Comparison of ENCODE assay signal across 7 cellular contexts in the genomic region with DNA sequence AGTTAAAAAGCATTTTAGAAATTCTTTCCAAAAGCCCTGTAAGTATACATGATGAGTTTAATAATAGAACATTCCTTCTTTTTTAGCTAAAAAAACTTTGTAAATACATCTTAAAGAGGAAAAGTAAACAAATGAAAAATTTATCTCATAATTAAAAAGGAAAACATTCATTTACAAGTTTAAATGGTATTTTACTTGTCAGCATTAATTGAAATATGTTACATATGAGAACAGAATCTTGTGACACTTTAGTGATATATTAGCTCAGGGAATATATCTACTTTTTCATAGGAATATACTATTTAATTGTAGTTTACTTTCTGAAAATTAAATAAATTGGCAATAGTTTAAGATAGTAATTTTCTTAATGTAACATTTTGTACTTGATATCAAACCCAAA.
DNase-seq lines count a peak whose midpoint lies in the region; ATAC-seq, FAIRE-seq and TF ChIP-seq lines count a peak whose summit lies in the region.
"Not testable (repeated sequence)": the region's sequence is repeated elsewhere in the genome, so short reads cannot be mapped to it uniquely, and the experiment has no call there.

No MANE protein-coding gene starts in this region.

- H3K36me3 Mint-ChIP-seq in CD8-positive, alpha-beta T cell = peaks cover 77% of the 10 kb centered on the region
- H3K36me3 Mint-ChIP-seq in immature natural killer cell (peaks cover 14 to 58% (median 23%) of the 10 kb centered on the region in 3 donors), memory B cell (peaks cover 25% of the 10 kb centered on the region)

- in situ Hi-C loops in K562 (cut with MboI) = not testable (repeated sequence)

- TF ChIP-seq EP300 in K562 (IDR thresholded peaks at IDR 0.05; ENCODE audit: low read length) = not testable (repeated sequence)

- TF ChIP-seq POLR2A in K562 (conservative IDR thresholded peaks at IDR 0.05) = not testable (repeated sequence)

- H3K9me3 ChIP-seq in CD8-positive, alpha-beta T cell (ENCODE audit: low read length); OCI-LY1 (ENCODE audit: low read length); K562 (replicated peaks; ENCODE audit: control insufficient read depth, insufficient read depth, low read depth, low read length); small intestine (ENCODE audit: control insufficient read depth, low read depth): not testable (repeated sequence)

- not testable (repeated sequence) for H2AFZ ChIP-seq in OCI-LY1 (ENCODE audit: low read length); K562 (ENCODE audit: low read depth, low read length)

- TF ChIP-seq CTCF in CD8-positive, alpha-beta T cell (IDR thresholded peaks at IDR 0.05); OCI-LY1 (IDR thresholded peaks at IDR 0.05; ENCODE audit: low read length); VCaP (conservative IDR thresholded peaks at IDR 0.05); K562 (IDR thresholded peaks at IDR 0.05 in 2 of 3, conservative IDR thresholded peaks at IDR 0.05 in 1 of 3; ENCODE audit: insufficient read depth in 2 of 3, low read depth in 1 of 3, low read length in 3 of 3): not testable (repeated sequence)

- ATAC-seq in CD8-positive, alpha-beta T cell; K562; memory B cell (ENCODE audit: low read depth): not testable (repeated sequence)

- H3K4me3 ChIP-seq in CD8-positive, alpha-beta T cell (ENCODE audit: low read depth, low read length); OCI-LY1 (ENCODE audit: low read depth, low read length, poor library complexity, severe bottlenecking); K562; small intestine (ENCODE audit: low read depth in 1 of 2, low read length in 2 of 2): not testable (repeated sequence)

- TF ChIP-seq RAD21 in K562 (CRISPR knock-in tag; conservative IDR thresholded peaks at IDR 0.05 in 1 of 2, IDR thresholded peaks at IDR 0.05 in 1 of 2) = not testable (repeated sequence)

- H3K9me2 ChIP-seq in OCI-LY1 (ENCODE audit: low read depth, low read length) = not testable (repeated sequence)

- H3K27me3 ChIP-seq in CD8-positive, alpha-beta T cell (ENCODE audit: insufficient read depth, low read length); OCI-LY1 (ENCODE audit: insufficient read depth, low read length); K562 (ENCODE audit: control insufficient read depth in 2 of 2, insufficient read depth in 2 of 2, low read length in 2 of 2); small intestine (ENCODE audit: control insufficient read depth in 2 of 2, insufficient read depth in 2 of 2, low read length in 2 of 2): not testable (repeated sequence)

- intact Hi-C loops in CD8-positive, alpha-beta T cell (cut with DNase I, micrococcal nuclease); K562 (cut with micrococcal nuclease): not testable (repeated sequence)

- not testable (repeated sequence) for DNase-seq in CD8-positive, alpha-beta T cell; K562 (ENCODE audit: extremely low read depth in 1 of 4, low spot score in 3 of 4); immature natural killer cell; memory B cell (ENCODE audit: low spot score in 2 of 2); small intestine

- peaks cover 30% of the 10 kb centered on the region for H3K4me1 Mint-ChIP-seq in CD8-positive, alpha-beta T cell (ENCODE audit: low read depth)
- H3K4me1 Mint-ChIP-seq in immature natural killer cell = peaks cover 7 to 38% of the 10 kb centered on the region in 2 donors
- H3K4me1 Mint-ChIP-seq in memory B cell = peaks cover 15% of the 10 kb centered on the region

- not testable (repeated sequence) for FAIRE-seq in K562 (lab: Jason Lieb, UNC)
- peak; percentile 92 for FAIRE-seq in small intestine (lab: Jason Lieb, UNC)

- H3K4me3 Mint-ChIP-seq in CD8-positive, alpha-beta T cell; immature natural killer cell; memory B cell: not testable (repeated sequence)

- not testable (repeated sequence) for BruUV-seq in K562 (replicated peaks; lab: Mats Ljungman, UMichigan)

- not testable (repeated sequence) for H3K27ac ChIP-seq in CD8-positive, alpha-beta T cell (ENCODE audit: low read depth, low read length); K562 (ENCODE audit: extremely low read depth, low read depth, low read length); small intestine (ENCODE audit: low read depth in 1 of 2, low read length in 1 of 2)
- H3K27ac ChIP-seq in OCI-LY1 (ENCODE audit: low read depth, low read length, poor library complexity, severe bottlenecking) (peak overlapping the region; percentile 70), VCaP (peak overlapping the region; percentile 34; the same call in 1 of the 2 replicates)

- CTCF ChIA-PET in CD8-positive, alpha-beta T cell (lab: Charles Lee); K562 (lab: Yijun Ruan, JAX; ENCODE audit: low intra/inter-chr PET ratio): not testable (repeated sequence)

- not testable (repeated sequence) for H3K79me2 ChIP-seq in OCI-LY1 (ENCODE audit: insufficient read depth, low read length); K562 (ENCODE audit: control insufficient read depth, insufficient read depth, low read length)

- not testable (repeated sequence) for H3K9ac ChIP-seq in OCI-LY1 (ENCODE audit: low read length); K562 (ENCODE audit: insufficient read depth in 1 of 2, low read depth in 2 of 2, low read length in 2 of 2)

- H3K9me3 Mint-ChIP-seq in CD8-positive, alpha-beta T cell; immature natural killer cell; memory B cell: not testable (repeated sequence)

- not testable (repeated sequence) for H3K9me1 ChIP-seq in K562 (ENCODE audit: control insufficient read depth, insufficient read depth, low read length)

- H4K20me1 ChIP-seq in OCI-LY1 (ENCODE audit: insufficient read depth, low read length); K562 (replicated peaks; ENCODE audit: control insufficient read depth, insufficient read depth, low read length): not testable (repeated sequence)

- peak overlapping the region; percentile 22 for H3K27ac Mint-ChIP-seq in CD8-positive, alpha-beta T cell
- peak overlapping the region in 4 of 6 donors; percentile 10 to 29 (median 22) for H3K27ac Mint-ChIP-seq in immature natural killer cell
- peak overlapping the region; percentile 35 for H3K27ac Mint-ChIP-seq in memory B cell

- POLR2A ChIA-PET in CD8-positive, alpha-beta T cell (lab: Charles Lee) = interaction anchor here (1.1 to 1.6 kb wide), 2 partner anchors 31 to 50 kb away, joined by 3 to 5 read pairs; no protein-coding TSS in a partner anchor
- POLR2A ChIA-PET in K562 (lab: Yijun Ruan, JAX) = not testable (repeated sequence)

- H3K4me1 ChIP-seq in CD8-positive, alpha-beta T cell (ENCODE audit: insufficient read depth, low read length) = peaks cover 28% of the 10 kb centered on the region
- H3K4me1 ChIP-seq in OCI-LY1 (ENCODE audit: insufficient read depth, low read length, severe bottlenecking) = peaks cover 15% of the 10 kb centered on the region
- H3K4me1 ChIP-seq in K562 (replicated peaks in 1 of 2; ENCODE audit: control insufficient read depth in 2 of 2, insufficient read depth in 2 of 2, low read length in 2 of 2); small intestine (ENCODE audit: control insufficient read depth in 2 of 2, insufficient read depth in 1 of 2, low read depth in 1 of 2, low read length in 1 of 2): not testable (repeated sequence)

- H3K4me2 ChIP-seq in OCI-LY1 (ENCODE audit: low read length); K562 (ENCODE audit: insufficient read depth, low read length): not testable (repeated sequence)

- not testable (repeated sequence) for H3F3A ChIP-seq in OCI-LY1 (ENCODE audit: insufficient read depth, low read length)

- H3K36me3 ChIP-seq in CD8-positive, alpha-beta T cell (ENCODE audit: insufficient read depth, low read length) = peaks cover 70% of the 10 kb centered on the region
- H3K36me3 ChIP-seq in OCI-LY1 (ENCODE audit: insufficient read depth, low read length) = peaks cover 86% of the 10 kb centered on the region
- H3K36me3 ChIP-seq in K562 (ENCODE audit: control insufficient read depth, insufficient read depth, low read length) = peaks cover 28% of the 10 kb centered on the region; the same call in 1 of the 3 replicates
- not testable (repeated sequence) for H3K36me3 ChIP-seq in small intestine (ENCODE audit: control insufficient read depth in 2 of 2, insufficient read depth in 2 of 2, low read length in 2 of 2)

- not testable (repeated sequence) for H3K27me3 Mint-ChIP-seq in CD8-positive, alpha-beta T cell (ENCODE audit: low read depth); immature natural killer cell (ENCODE audit: low read depth in 3 of 3); memory B cell

TF ChIP-seq in K562, 482 proteins besides CTCF, POLR2A, EP300 and RAD21:
- TF ChIP-seq C11orf30 (IDR thresholded peaks at IDR 0.05; ENCODE audit: low read depth) (peak; percentile 71), ZNF316 (IDR thresholded peaks at IDR 0.05) (peak; percentile 87)
